In the genomic region with DNA sequence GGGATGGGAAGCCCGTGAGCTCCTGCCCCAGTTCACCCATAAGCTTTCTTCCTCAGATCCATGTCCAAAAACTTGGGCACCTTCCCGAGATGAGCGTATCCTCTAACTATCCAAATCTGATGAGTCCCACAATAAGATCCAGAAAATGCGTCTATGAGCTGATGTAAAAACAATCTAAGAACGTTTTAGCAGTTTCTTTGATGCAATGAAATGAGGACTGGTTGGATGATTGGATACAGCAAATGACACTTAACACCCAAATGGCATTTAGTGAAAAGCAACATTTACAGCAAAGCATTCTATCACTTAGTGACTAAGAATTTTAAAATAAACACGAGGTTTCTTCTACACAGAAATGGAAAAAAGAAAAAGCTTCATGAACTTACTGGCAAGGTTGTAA, we compare ENCODE assay signal across 15 cellular contexts.
A peak's percentile ranks its signal among the peaks of the same experiment; 100 is the strongest.
DNase-seq lines count a peak whose midpoint lies in the region; ATAC-seq and TF ChIP-seq lines count a peak whose summit lies in the region.
"Had no signal": no experiment of that assay in that cellular context is flagged by ENCODE, and none has a peak within 500 bp of the region (broad histone marks: within the 10 kb centered on the region; RNA-seq: fewer than 3 reads in every experiment).

No MANE protein-coding gene starts in this region.

- CTCF ChIA-PET in CD4-positive, alpha-beta T cell (lab: Charles Lee): no interaction called here

- H3K36me3 ChIP-seq in KMS-11 (ENCODE audit: insufficient read depth) (no peaks in the 10 kb centered on the region), esophagus muscularis mucosa (peaks cover 0 to 46% (median 14%) of the 10 kb centered on the region in 4 donors), rectal smooth muscle tissue (ENCODE audit: control insufficient read depth, insufficient read depth, low read length) (peaks cover 4% of the 10 kb centered on the region)

- peaks cover 92% of the 10 kb centered on the region for H3K4me1 Mint-ChIP-seq in CD4-positive, alpha-beta T cell (ENCODE audit: low read depth)

- no peaks in the 10 kb centered on the region for H3K79me2 ChIP-seq in KMS-11 (ENCODE audit: insufficient read depth, low read depth)

- no peak for TF ChIP-seq EP300 in esophagus muscularis mucosa (IDR thresholded peaks at IDR 0.05)

- H3K9me3 Mint-ChIP-seq in CD4-positive, alpha-beta T cell: no peaks in the 10 kb centered on the region
- H3K9me3 Mint-ChIP-seq: dendritic cell treated with granulocyte-macrophage colony-stimulating factor and Interleukin-4, amounts not matched to agents 40 ng/mL and 50 ng/mL, for 4 days had no signal

- H3K4me3 ChIP-seq in KMS-11 (IDR thresholded peaks at IDR 0.05; ENCODE audit: insufficient read depth, low read depth, low read length) (no peak overlapping the region), esophagus muscularis mucosa (no peak overlapping the region), rectal smooth muscle tissue (ENCODE audit: low read length) (no peak overlapping the region)

- H3K27me3 Mint-ChIP-seq in CD4-positive, alpha-beta T cell: no peaks in the 10 kb centered on the region
- H3K27me3 Mint-ChIP-seq: activated CD8-positive, alpha-beta memory T cell treated with anti-CD3 and anti-CD28 coated beads, Interleukin-2, amount 10 ng/mL, durations not matched to agents 7 days and 5 days; dendritic cell treated with granulocyte-macrophage colony-stimulating factor and Interleukin-4, amounts not matched to agents 40 ng/mL and 50 ng/mL, for 4 days; memory B cell had no signal

- POLR2A ChIA-PET in CD4-positive, alpha-beta T cell (lab: Charles Lee): interaction anchor here (0.6 to 0.8 kb wide), 4 partner anchors 10 to 52 kb away, joined by 3 to 6 read pairs (median 4); no protein-coding TSS in a partner anchor

- no peak overlapping the region for H2AFZ ChIP-seq in KMS-11 (ENCODE audit: low read depth)

- 0 out of 2 replicates have a peak overlapping the region, but pooled peaks have one; percentile 97 for H3K4me2 ChIP-seq in KMS-11

- no peaks in the 10 kb centered on the region for H4K20me1 ChIP-seq in KMS-11 (ENCODE audit: insufficient read depth)

- H3K4me3 Mint-ChIP-seq in CD4-positive, alpha-beta T cell: no peak overlapping the region
- H3K4me3 Mint-ChIP-seq: activated CD8-positive, alpha-beta memory T cell treated with anti-CD3 and anti-CD28 coated beads, Interleukin-2, amount 10 ng/mL, durations not matched to agents 7 days and 5 days; dendritic cell treated with granulocyte-macrophage colony-stimulating factor and Interleukin-4, amounts not matched to agents 40 ng/mL and 50 ng/mL, for 4 days; memory B cell had no signal

- intact Hi-C loops in CD4-positive, alpha-beta T cell (cut with DNase I, micrococcal nuclease): no loop called here
- intact Hi-C loops in esophagus muscularis mucosa (cut with DNase I): no loop called here

- H3K27me3 ChIP-seq in CD4-positive, alpha-beta T cell (ENCODE audit: control insufficient read depth, insufficient read depth, low read length): no peaks in the 10 kb centered on the region
- H3K27me3 ChIP-seq in KMS-11 (ENCODE audit: insufficient read depth, low read depth): no peaks in the 10 kb centered on the region
- no peaks in the 10 kb centered on the region for H3K27me3 ChIP-seq in esophagus muscularis mucosa
- no peaks in the 10 kb centered on the region for H3K27me3 ChIP-seq in rectal smooth muscle tissue (ENCODE audit: control insufficient read depth, insufficient read depth, low read length)

- H3K27ac ChIP-seq in CD4-positive, alpha-beta T cell (ENCODE audit: low read depth, low read length): no peak overlapping the region
- H3K27ac ChIP-seq in KMS-11 (peak overlapping the region; percentile 100; the same call in 1 of the 2 replicates), esophagus muscularis mucosa (replicated peaks in 1 of 4) (peak overlapping the region; percentile 83 to 88 (median 86)), rectal smooth muscle tissue (ENCODE audit: low read depth, low read length) (peak overlapping the region; percentile 90)

- H3K9ac ChIP-seq in KMS-11 (no peak overlapping the region), rectal smooth muscle tissue (ENCODE audit: low read length) (no peak overlapping the region)

- TF ChIP-seq CTCF in CD4-positive, alpha-beta T cell (IDR thresholded peaks at IDR 0.05): no peak
- TF ChIP-seq CTCF in KMS-11 (conservative IDR thresholded peaks at IDR 0.05; ENCODE audit: low read depth, low read length) (no peak), esophagus muscularis mucosa (IDR thresholded peaks at IDR 0.05) (no peak)

- ATAC-seq in CD4-positive, alpha-beta T cell (ENCODE audit: poor library complexity): no peak
- ATAC-seq: activated CD8-positive, alpha-beta memory T cell treated with anti-CD3 and anti-CD28 coated beads, Interleukin-2, amount 10 ng/mL, durations not matched to agents 7 days and 5 days had no signal

- peak overlapping the region; percentile 91 for H3K27ac Mint-ChIP-seq in CD4-positive, alpha-beta T cell
- H3K27ac Mint-ChIP-seq: activated CD8-positive, alpha-beta memory T cell treated with anti-CD3 and anti-CD28 coated beads, Interleukin-2, amount 10 ng/mL, durations not matched to agents 7 days and 5 days; dendritic cell treated with granulocyte-macrophage colony-stimulating factor and Interleukin-4, amounts not matched to agents 40 ng/mL and 50 ng/mL, for 4 days; memory B cell had no signal

- H3K36me3 Mint-ChIP-seq in CD4-positive, alpha-beta T cell (ENCODE audit: low read depth): peaks cover 100% of the 10 kb centered on the region

- TF ChIP-seq POLR2A in esophagus muscularis mucosa (IDR thresholded peaks at IDR 0.05; ENCODE audit: low read depth): no peak

- DNase-seq in CD4-positive, alpha-beta T cell: no peak
- DNase-seq in esophagus muscularis mucosa (ENCODE audit: extremely low spot score) (no peak), DMS53 (lab: John Stamatoyannopoulos, UW) (no peak), GM03348 (ENCODE audit: low spot score) (no peak), NCI-H226 (no peak), hypothalamus (lab: John Stamatoyannopoulos, UW) (no peak)
- DNase-seq: activated CD8-positive, alpha-beta memory T cell treated with anti-CD3 and anti-CD28 coated beads, Interleukin-2, amount 10 ng/mL, durations not matched to agents 7 days and 5 days; NCI-H2171; NK-92 treated with Interleukin-12 subunit alpha and Interleukin-12 subunit beta, amount 100 ng/mL, for 24 hours; Right ventricle myocardium superior; stimulated activated CD4-positive, alpha-beta T cell treated with anti-CD3 and anti-CD28 coated beads, Interleukin-15, amount 100 ng/mL, for 24 hours had no signal

- no peaks in the 10 kb centered on the region for H3K9me3 ChIP-seq in CD4-positive, alpha-beta T cell (ENCODE audit: control insufficient read depth, low read length)
- H3K9me3 ChIP-seq in esophagus muscularis mucosa: no peaks in the 10 kb centered on the region

- 55% methylated on average over 6 of the region's 6 CpGs for WGBS in esophagus muscularis mucosa

- H3K4me1 ChIP-seq in KMS-11 (ENCODE audit: low read depth, poor library complexity, severe bottlenecking) (peaks cover 56% of the 10 kb centered on the region), esophagus muscularis mucosa (peaks cover 67 to 100% (median 100%) of the 10 kb centered on the region in 4 donors), rectal smooth muscle tissue (ENCODE audit: control insufficient read depth, insufficient read depth, low read length) (peaks cover 41% of the 10 kb centered on the region)
